ENCODE assay signal across 1 cellular context in the genomic region with DNA sequence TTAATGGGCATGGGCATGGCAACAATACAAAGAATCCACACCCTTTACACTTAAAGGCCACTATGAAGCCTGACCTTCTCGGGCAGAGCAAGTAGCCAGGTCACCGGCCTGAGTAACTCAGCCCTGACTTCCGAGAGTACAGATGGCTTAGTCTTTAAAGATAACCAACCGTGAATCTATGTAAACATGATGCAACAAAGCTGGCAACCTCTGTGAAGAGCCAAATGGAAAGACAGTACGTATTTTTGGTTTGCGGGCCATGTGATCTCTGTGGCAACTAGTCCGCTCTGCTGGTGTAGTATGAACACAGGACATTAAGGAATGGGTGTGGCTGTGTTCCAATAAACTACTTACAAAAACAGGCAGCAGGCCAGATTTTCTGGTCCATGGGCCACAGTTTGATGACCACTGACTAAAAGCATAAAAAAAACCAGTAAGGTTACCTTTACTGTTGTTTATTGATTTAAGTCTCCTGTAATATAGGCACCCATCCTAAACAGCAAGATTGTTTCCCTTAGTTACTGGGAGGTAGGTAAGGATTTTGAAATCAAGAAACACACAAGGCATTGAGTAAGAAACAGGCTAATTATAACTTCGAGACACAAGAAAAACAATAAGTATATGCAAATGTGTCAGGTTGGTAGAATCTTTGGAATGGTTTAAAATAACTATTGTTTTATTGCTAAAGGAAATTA.
TF ChIP-seq lines count a peak whose summit lies in the region.

No MANE protein-coding gene starts in this region.

TF ChIP-seq in IMR-90, 13 proteins besides CTCF, POLR2A, EP300 and RAD21:
- TF ChIP-seq MAFK (IDR thresholded peaks at IDR 0.05; ENCODE audit: low read depth, low read length) (no peak), MXI1 (IDR thresholded peaks at IDR 0.05; ENCODE audit: borderline replicate concordance, low read depth, low read length) (no peak)
- TF ChIP-seq, protein P1, sequence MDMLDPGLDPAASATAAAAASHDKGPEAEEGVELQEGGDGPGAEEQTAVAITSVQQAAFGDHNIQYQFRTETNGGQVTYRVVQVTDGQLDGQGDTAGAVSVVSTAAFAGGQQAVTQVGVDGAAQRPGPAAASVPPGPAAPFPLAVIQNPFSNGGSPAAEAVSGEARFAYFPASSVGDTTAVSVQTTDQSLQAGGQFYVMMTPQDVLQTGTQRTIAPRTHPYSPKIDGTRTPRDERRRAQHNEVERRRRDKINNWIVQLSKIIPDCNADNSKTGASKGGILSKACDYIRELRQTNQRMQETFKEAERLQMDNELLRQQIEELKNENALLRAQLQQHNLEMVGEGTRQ (IDR thresholded peaks at IDR 0.05; ENCODE audit: low read depth, low read length): no peak
TF ChIP-seq in IMR-90: peak in this region for 0.
